In the genomic region with DNA sequence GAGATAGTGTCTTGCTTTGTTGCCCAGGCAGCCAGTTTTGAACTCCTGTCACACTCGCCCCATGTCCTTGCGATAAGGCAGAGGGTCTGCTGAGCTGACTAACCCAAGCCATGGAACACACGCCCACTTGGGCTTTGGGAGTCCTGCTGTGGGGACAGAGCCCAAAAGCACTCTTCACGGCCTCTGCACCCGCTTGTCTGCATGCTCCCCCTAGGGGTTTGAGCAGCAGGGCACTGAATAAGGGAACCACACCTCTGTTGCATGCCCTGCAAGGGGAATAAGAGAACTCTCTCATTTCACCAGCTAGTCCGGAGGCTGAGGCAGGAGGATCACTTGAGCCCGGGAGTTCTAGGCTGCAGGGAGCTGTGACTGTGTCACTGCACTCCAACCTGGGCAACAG, we compare ENCODE assay signal across 1 cellular context.
TF ChIP-seq lines count a peak whose summit lies in the region.

No MANE protein-coding gene starts in this region.

TF ChIP-seq in H1, 55 proteins besides CTCF, POLR2A, EP300 and RAD21 (continued from another document):
- TF ChIP-seq, protein P1, sequence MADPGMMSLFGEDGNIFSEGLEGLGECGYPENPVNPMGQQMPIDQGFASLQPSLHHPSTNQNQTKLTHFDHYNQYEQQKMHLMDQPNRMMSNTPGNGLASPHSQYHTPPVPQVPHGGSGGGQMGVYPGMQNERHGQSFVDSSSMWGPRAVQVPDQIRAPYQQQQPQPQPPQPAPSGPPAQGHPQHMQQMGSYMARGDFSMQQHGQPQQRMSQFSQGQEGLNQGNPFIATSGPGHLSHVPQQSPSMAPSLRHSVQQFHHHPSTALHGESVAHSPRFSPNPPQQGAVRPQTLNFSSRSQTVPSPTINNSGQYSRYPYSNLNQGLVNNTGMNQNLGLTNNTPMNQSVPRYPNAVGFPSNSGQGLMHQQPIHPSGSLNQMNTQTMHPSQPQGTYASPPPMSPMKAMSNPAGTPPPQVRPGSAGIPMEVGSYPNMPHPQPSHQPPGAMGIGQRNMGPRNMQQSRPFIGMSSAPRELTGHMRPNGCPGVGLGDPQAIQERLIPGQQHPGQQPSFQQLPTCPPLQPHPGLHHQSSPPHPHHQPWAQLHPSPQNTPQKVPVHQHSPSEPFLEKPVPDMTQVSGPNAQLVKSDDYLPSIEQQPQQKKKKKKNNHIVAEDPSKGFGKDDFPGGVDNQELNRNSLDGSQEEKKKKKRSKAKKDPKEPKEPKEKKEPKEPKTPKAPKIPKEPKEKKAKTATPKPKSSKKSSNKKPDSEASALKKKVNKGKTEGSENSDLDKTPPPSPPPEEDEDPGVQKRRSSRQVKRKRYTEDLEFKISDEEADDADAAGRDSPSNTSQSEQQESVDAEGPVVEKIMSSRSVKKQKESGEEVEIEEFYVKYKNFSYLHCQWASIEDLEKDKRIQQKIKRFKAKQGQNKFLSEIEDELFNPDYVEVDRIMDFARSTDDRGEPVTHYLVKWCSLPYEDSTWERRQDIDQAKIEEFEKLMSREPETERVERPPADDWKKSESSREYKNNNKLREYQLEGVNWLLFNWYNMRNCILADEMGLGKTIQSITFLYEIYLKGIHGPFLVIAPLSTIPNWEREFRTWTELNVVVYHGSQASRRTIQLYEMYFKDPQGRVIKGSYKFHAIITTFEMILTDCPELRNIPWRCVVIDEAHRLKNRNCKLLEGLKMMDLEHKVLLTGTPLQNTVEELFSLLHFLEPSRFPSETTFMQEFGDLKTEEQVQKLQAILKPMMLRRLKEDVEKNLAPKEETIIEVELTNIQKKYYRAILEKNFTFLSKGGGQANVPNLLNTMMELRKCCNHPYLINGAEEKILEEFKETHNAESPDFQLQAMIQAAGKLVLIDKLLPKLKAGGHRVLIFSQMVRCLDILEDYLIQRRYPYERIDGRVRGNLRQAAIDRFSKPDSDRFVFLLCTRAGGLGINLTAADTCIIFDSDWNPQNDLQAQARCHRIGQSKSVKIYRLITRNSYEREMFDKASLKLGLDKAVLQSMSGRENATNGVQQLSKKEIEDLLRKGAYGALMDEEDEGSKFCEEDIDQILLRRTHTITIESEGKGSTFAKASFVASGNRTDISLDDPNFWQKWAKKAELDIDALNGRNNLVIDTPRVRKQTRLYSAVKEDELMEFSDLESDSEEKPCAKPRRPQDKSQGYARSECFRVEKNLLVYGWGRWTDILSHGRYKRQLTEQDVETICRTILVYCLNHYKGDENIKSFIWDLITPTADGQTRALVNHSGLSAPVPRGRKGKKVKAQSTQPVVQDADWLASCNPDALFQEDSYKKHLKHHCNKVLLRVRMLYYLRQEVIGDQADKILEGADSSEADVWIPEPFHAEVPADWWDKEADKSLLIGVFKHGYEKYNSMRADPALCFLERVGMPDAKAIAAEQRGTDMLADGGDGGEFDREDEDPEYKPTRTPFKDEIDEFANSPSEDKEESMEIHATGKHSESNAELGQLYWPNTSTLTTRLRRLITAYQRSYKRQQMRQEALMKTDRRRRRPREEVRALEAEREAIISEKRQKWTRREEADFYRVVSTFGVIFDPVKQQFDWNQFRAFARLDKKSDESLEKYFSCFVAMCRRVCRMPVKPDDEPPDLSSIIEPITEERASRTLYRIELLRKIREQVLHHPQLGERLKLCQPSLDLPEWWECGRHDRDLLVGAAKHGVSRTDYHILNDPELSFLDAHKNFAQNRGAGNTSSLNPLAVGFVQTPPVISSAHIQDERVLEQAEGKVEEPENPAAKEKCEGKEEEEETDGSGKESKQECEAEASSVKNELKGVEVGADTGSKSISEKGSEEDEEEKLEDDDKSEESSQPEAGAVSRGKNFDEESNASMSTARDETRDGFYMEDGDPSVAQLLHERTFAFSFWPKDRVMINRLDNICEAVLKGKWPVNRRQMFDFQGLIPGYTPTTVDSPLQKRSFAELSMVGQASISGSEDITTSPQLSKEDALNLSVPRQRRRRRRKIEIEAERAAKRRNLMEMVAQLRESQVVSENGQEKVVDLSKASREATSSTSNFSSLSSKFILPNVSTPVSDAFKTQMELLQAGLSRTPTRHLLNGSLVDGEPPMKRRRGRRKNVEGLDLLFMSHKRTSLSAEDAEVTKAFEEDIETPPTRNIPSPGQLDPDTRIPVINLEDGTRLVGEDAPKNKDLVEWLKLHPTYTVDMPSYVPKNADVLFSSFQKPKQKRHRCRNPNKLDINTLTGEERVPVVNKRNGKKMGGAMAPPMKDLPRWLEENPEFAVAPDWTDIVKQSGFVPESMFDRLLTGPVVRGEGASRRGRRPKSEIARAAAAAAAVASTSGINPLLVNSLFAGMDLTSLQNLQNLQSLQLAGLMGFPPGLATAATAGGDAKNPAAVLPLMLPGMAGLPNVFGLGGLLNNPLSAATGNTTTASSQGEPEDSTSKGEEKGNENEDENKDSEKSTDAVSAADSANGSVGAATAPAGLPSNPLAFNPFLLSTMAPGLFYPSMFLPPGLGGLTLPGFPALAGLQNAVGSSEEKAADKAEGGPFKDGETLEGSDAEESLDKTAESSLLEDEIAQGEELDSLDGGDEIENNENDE (IDR thresholded peaks at IDR 0.05; ENCODE audit: insufficient replicate concordance, low read length) = no peak
- no peak for TF ChIP-seq SIN3A (conservative IDR thresholded peaks at IDR 0.05 in 1 of 2, IDR thresholded peaks at IDR 0.05 in 1 of 2; ENCODE audit: low read depth in 1 of 2, low read length in 2 of 2)
- TF ChIP-seq GTF2F1 (IDR thresholded peaks at IDR 0.05; ENCODE audit: borderline replicate concordance, low read depth, low read length) = no peak
- TF ChIP-seq NANOG (IDR thresholded peaks at IDR 0.05; ENCODE audit: insufficient read depth, low read depth, low read length, poor library complexity, severe bottlenecking) = no peak
- no peak for TF ChIP-seq EGR1 (IDR thresholded peaks at IDR 0.05; ENCODE audit: borderline replicate concordance, low read depth, low read length)
